Comparison of ENCODE assay signal across 10 cellular contexts in genomic region chr2:23399674-23400261, GRCh38. TPM values are rescaled to one million over a fixed set of nuclear protein-coding genes. Genes with fewer than 3 reads are reported as not detected.
DNase-seq lines count a peak whose midpoint lies in the region; ATAC-seq, FAIRE-seq and TF ChIP-seq lines count a peak whose summit lies in the region.
"Had no signal": no experiment of that assay in that cellular context is flagged by ENCODE, and none has a peak within 500 bp of the region (broad histone marks: within the 10 kb centered on the region; RNA-seq: fewer than 3 reads in every experiment).

No MANE protein-coding gene starts in this region.

- H3K27me3 Mint-ChIP-seq in activated CD4-positive, alpha-beta T cell treated with anti-CD3 and anti-CD28 coated beads, Interleukin-2, amount 10 ng/mL, durations not matched to agents 24 days and 14 days: peaks cover 5% of the 10 kb centered on the region

- POLR2A ChIA-PET in A549 (lab: Yijun Ruan, JAX): no interaction called here

- TF ChIP-seq CTCF in A549 (IDR thresholded peaks at IDR 0.05) (no peak), breast epithelium (IDR thresholded peaks at IDR 0.05) (no peak)

- TF ChIP-seq EP300 in A549 (IDR thresholded peaks at IDR 0.05): no peak

- no peaks in the 10 kb centered on the region for H3K9me3 Mint-ChIP-seq in activated CD4-positive, alpha-beta T cell treated with anti-CD3 and anti-CD28 coated beads, Interleukin-2, amount 10 ng/mL, durations not matched to agents 24 days and 14 days

- no peak overlapping the region for H3K9ac ChIP-seq in Karpas-422 (ENCODE audit: low read length)

- ATAC-seq in A549 (no peak), GM18907 (IDR thresholded peaks at IDR 0.05; ENCODE audit: unreplicated experiment) (peak; percentile 46), HG02798 (IDR thresholded peaks at IDR 0.05; ENCODE audit: poor library complexity, unreplicated experiment) (peak; percentile 78)

- peaks cover 11% of the 10 kb centered on the region for H3K4me1 Mint-ChIP-seq in activated CD4-positive, alpha-beta T cell treated with anti-CD3 and anti-CD28 coated beads, Interleukin-2, amount 10 ng/mL, durations not matched to agents 24 days and 14 days

- H2AFZ ChIP-seq in Karpas-422 (ENCODE audit: low read length): no peak overlapping the region

- 77% methylated on average over 10 of the region's 10 CpGs for WGBS in A549 (ENCODE audit: missing lambda C conversion rate)

- peaks cover 44% of the 10 kb centered on the region for H4K20me1 ChIP-seq in Karpas-422 (ENCODE audit: insufficient read depth, low read depth, low read length)

- no peaks in the 10 kb centered on the region for H3K79me2 ChIP-seq in Karpas-422 (ENCODE audit: low read length)

- H3K27ac Mint-ChIP-seq in activated CD4-positive, alpha-beta T cell treated with anti-CD3 and anti-CD28 coated beads, Interleukin-2, amount 10 ng/mL, durations not matched to agents 24 days and 14 days: no peak overlapping the region

- CTCF ChIA-PET in A549 (lab: Yijun Ruan, JAX): interaction anchor here (0.5 to 1.2 kb wide), 3 partner anchors 12 to 360 kb away, joined by 3 read pairs; no protein-coding TSS in a partner anchor

- peaks cover 19% of the 10 kb centered on the region for H3K4me1 ChIP-seq in A549
- H3K4me1 ChIP-seq in Karpas-422 (ENCODE audit: low read length): peaks cover 23% of the 10 kb centered on the region
- H3K4me1 ChIP-seq in breast epithelium: no peaks in the 10 kb centered on the region

- no peak for FAIRE-seq in A549 (lab: Jason Lieb, UNC)

- H3K9me2 ChIP-seq in Karpas-422 (replicated peaks; ENCODE audit: insufficient read depth, low read length): no peaks in the 10 kb centered on the region

- DNase-seq in A549 (ENCODE audit: low read depth in 1 of 2, low spot score in 1 of 2): no peak
- DNase-seq in Karpas-422: peak; percentile 65
- DNase-seq in SW 1271 (lab: John Stamatoyannopoulos, UW): no peak
- DNase-seq in activated CD4-positive, alpha-beta T cell treated with anti-CD3 and anti-CD28 coated beads, Interleukin-2, amount 10 ng/mL, durations not matched to agents 24 days and 14 days: no peak
- no peak for DNase-seq in DMS79 treated with DMSO at 0.1 percent for 48 hours (lab: John Stamatoyannopoulos, UW)
- DNase-seq in breast epithelium (ENCODE audit: low spot score in 2 of 2): no peak
- DNase-seq: activated CD4-positive, alpha-beta T cell treated with anti-CD3 and anti-CD28 coated beads, Interleukin-2, amount 50 U/mL, for 1 hour; sigmoid colon had no signal

- no peak for TF ChIP-seq RAD21 in A549 (conservative IDR thresholded peaks at IDR 0.05 in 1 of 2, IDR thresholded peaks at IDR 0.05 in 1 of 2)

- H3K4me3 Mint-ChIP-seq in activated CD4-positive, alpha-beta T cell treated with anti-CD3 and anti-CD28 coated beads, Interleukin-2, amount 10 ng/mL, durations not matched to agents 24 days and 14 days: no peak overlapping the region

- H3K4me2 ChIP-seq in A549 (no peak overlapping the region), Karpas-422 (ENCODE audit: low read depth, low read length, poor library complexity, severe bottlenecking) (no peak overlapping the region)

- H3K9me3 ChIP-seq in A549 (no peaks in the 10 kb centered on the region), Karpas-422 (ENCODE audit: low read length) (no peaks in the 10 kb centered on the region), breast epithelium (no peaks in the 10 kb centered on the region)
- H3K9me3 ChIP-seq: sigmoid colon had no signal

- H3K4me3 ChIP-seq in A549 (no peak overlapping the region), Karpas-422 (ENCODE audit: low read length) (no peak overlapping the region), breast epithelium (no peak overlapping the region)
- H3K4me3 ChIP-seq: sigmoid colon had no signal

- H3K27me3 ChIP-seq in Karpas-422 (ENCODE audit: low read length): no peaks in the 10 kb centered on the region
- no peaks in the 10 kb centered on the region for H3K27me3 ChIP-seq in breast epithelium
- H3K27me3 ChIP-seq: sigmoid colon had no signal

- intact Hi-C loops in activated CD4-positive, alpha-beta T cell treated with anti-CD3 and anti-CD28 coated beads, Interleukin-2, amount 10 ng/mL, durations not matched to agents 24 days and 14 days (cut with micrococcal nuclease): no loop called here
- intact Hi-C loops in breast epithelium (cut with DNase I; ENCODE audit: low total_unique reads): loop anchor here (10.0 kb wide), 1 partner anchor 1865 kb away; no protein-coding TSS in a partner anchor

- H3K27ac ChIP-seq in A549 (no peak overlapping the region), Karpas-422 (ENCODE audit: low read length) (no peak overlapping the region), breast epithelium (no peak overlapping the region)
- H3K27ac ChIP-seq: sigmoid colon had no signal

- TF ChIP-seq POLR2A in A549 (IDR thresholded peaks at IDR 0.05; ENCODE audit: low read length) (no peak), breast epithelium (IDR thresholded peaks at IDR 0.05) (no peak)

- H3K36me3 ChIP-seq in Karpas-422 (ENCODE audit: insufficient read depth, low read length) (no peaks in the 10 kb centered on the region), breast epithelium (no peaks in the 10 kb centered on the region)
- H3K36me3 ChIP-seq: sigmoid colon had no signal

- no peaks in the 10 kb centered on the region for H3K36me3 Mint-ChIP-seq in activated CD4-positive, alpha-beta T cell treated with anti-CD3 and anti-CD28 coated beads, Interleukin-2, amount 10 ng/mL, durations not matched to agents 24 days and 14 days (ENCODE audit: low read depth)

TF ChIP-seq in A549, 52 proteins besides CTCF, POLR2A, EP300 and RAD21:
- TF ChIP-seq RFX5 (IDR thresholded peaks at IDR 0.05) (no peak), MAFK (IDR thresholded peaks at IDR 0.05; ENCODE audit: partially characterized antibody) (peak; percentile 67), ZNF302 (CRISPR knock-in tag; IDR thresholded peaks at IDR 0.05) (no peak)

RNA-seq across cellular contexts. Expression of gene KLHL29, which starts 14.8 kb away (rescaled TPM):
- polyA plus RNA-seq in A549 (2011; rRNA removed) (1.3 and 1.6 TPM in 2 replicates), A549 (2017; fragmentation: RNase III; extraction: RNeasy Plus Mini Kit Qiagen cat#74134 plus additional on column Dnase treatment) (2.5 to 2.9 TPM (median 2.6 TPM) in 3 replicates)
- polyA plus RNA-seq in A549 (2012; cell fraction: cytosol; rRNA removed): 1.3 and 2.0 TPM in 2 replicates
- 8.2 and 8.9 TPM in 2 replicates for polyA plus RNA-seq in A549 (2012; cell fraction: nucleus; rRNA removed)
- 1.4 and 2.0 TPM in 2 replicates for polyA minus RNA-seq in A549 (2011; rRNA and poly(A)+ RNA removed)
- total RNA-seq in Karpas-422 (2014; rRNA removed; shearing (Covaris generic); ENCODE audit: low replicate concordance): 3.2 and 3.8 TPM in 2 replicates
- 3.7 and 3.8 TPM in 2 replicates for total RNA-seq in activated CD4-positive, alpha-beta T cell treated with anti-CD3 and anti-CD28 coated beads, Interleukin-2, amount 10 ng/mL, durations not matched to agents 24 days and 14 days
- total RNA-seq in breast epithelium: 10 to 100 TPM in 2 of 3 donors, 1 to 10 TPM in 1; 4.5 to 20.9 (median 14.7) TPM

Comparison
In these comparisons a context has a peak if more than half of its experiments do, and no peak if none do; other contexts are left out.
1. ATAC-seq: peak in GM18907 (single experiment) and HG02798 (single experiment); none in A549 (0 of 2).